In genomic region chr12:62909340-62909739, GRCh38 we compare ENCODE assay signal across 1 cellular context.
TF ChIP-seq lines count a peak whose summit lies in the region.

No MANE protein-coding gene starts in this region.

TF ChIP-seq in K562, 482 proteins besides CTCF, POLR2A, EP300 and RAD21 (continued from another document):
- no peak; the same call in 1 of the 2 replicates for TF ChIP-seq MGA (IDR thresholded peaks at IDR 0.05)
- no peak for TF ChIP-seq ZSCAN32 (CRISPR knock-in tag; IDR thresholded peaks at IDR 0.05)
- no peak for TF ChIP-seq CREB1 (IDR thresholded peaks at IDR 0.05)
- no peak for TF ChIP-seq CREB1 (CRISPR knock-in tag; IDR thresholded peaks at IDR 0.05)
- TF ChIP-seq THAP12 (CRISPR knock-in tag; IDR thresholded peaks at IDR 0.05): no peak
- no peak for TF ChIP-seq KAT8 (IDR thresholded peaks at IDR 0.05; ENCODE audit: low read depth)
- TF ChIP-seq MEIS2 (IDR thresholded peaks at IDR 0.05; ENCODE audit: partially characterized antibody): peak; percentile 1
- TF ChIP-seq ZZZ3 (IDR thresholded peaks at IDR 0.05): no peak
- TF ChIP-seq VEZF1 (CRISPR knock-in tag; IDR thresholded peaks at IDR 0.05): no peak
- TF ChIP-seq ZNF263 (CRISPR knock-in tag; IDR thresholded peaks at IDR 0.05; ENCODE audit: borderline replicate concordance): no peak
- no peak for TF ChIP-seq PTRF (tag; IDR thresholded peaks at IDR 0.05)
